12 cellular contexts compared by ENCODE assay signal in the genomic region with DNA sequence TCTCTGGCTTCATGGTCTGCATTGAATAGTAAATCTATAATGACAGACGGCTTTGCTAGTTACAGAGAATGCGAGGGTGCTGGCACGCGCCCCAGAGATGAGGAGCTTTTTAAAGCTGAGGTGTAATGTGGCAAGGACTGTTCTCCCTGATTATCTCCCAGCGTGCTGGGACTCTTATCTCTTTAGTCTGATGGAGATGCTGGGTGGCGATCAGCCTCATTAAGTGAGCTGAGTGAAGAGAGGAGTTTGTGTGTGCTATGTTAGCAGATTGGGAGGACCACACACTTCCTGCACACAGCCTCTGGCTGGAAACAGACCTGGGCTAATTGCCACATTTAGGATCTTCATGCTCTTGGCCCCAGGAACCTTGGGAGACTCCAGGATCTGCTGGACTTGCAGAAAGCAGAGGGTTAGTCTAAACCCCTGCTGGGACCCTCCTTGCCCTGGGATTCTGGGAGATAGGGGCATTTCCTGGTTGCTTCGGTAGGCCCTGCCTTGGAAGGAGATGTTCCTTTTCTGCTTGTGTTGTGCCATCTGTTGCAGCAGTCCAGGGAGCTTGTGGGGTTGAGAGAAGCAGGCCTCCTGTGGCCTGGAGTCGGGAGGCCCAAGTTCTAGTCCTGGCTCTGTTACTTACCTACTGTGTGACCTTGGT. TPM values are rescaled to one million over a fixed set of nuclear protein-coding genes. Genes with fewer than 3 reads are reported as not detected.
DNase-seq lines count a peak whose midpoint lies in the region; ATAC-seq, FAIRE-seq and TF ChIP-seq lines count a peak whose summit lies in the region.
"Had no signal": no experiment of that assay in that cellular context is flagged by ENCODE, and none has a peak within 500 bp of the region (broad histone marks: within the 10 kb centered on the region; RNA-seq: fewer than 3 reads in every experiment).

No MANE protein-coding gene starts in this region.

- no peaks in the 10 kb centered on the region for H3K9me3 ChIP-seq in SK-N-MC (ENCODE audit: low read depth, low read length)
- H3K9me3 ChIP-seq in small intestine (ENCODE audit: control insufficient read depth, low read depth): no peaks in the 10 kb centered on the region
- no peaks in the 10 kb centered on the region for H3K9me3 ChIP-seq in vagina
- H3K9me3 ChIP-seq: lower lobe of right lung, SJSA1, upper lobe of right lung had no signal

- H3K4me1 ChIP-seq in small intestine (ENCODE audit: control insufficient read depth in 2 of 2, insufficient read depth in 1 of 2, low read depth in 1 of 2, low read length in 1 of 2) (peaks cover 0 to 43% of the 10 kb centered on the region in 2 donors), vagina (peaks cover 68% of the 10 kb centered on the region)

- 63 to 74% (median 71%) methylated on average over 8 of the region's 8 CpGs for WGBS in small intestine, 3 donors

- intact Hi-C loops in activated CD4-positive, alpha-beta memory T cell treated with anti-CD3 and anti-CD28 coated beads for 36 hours (cut with micrococcal nuclease): no loop called here
- intact Hi-C loops in vagina (cut with DNase I): no loop called here

- H3K27me3 ChIP-seq in small intestine (ENCODE audit: control insufficient read depth in 2 of 2, insufficient read depth in 2 of 2, low read length in 2 of 2) (no peaks in the 10 kb centered on the region), vagina (no peaks in the 10 kb centered on the region)
- H3K27me3 ChIP-seq: upper lobe of right lung had no signal

- H3K36me3 ChIP-seq in SK-N-MC (ENCODE audit: insufficient read depth, low read length): peaks cover 3% of the 10 kb centered on the region; the same call in 1 of the 2 replicates
- H3K36me3 ChIP-seq in small intestine (ENCODE audit: control insufficient read depth in 2 of 2, insufficient read depth in 2 of 2, low read length in 2 of 2): peaks cover 0 to 3% of the 10 kb centered on the region in 2 donors
- H3K36me3 ChIP-seq in vagina: no peaks in the 10 kb centered on the region
- H3K36me3 ChIP-seq: lower lobe of right lung, SJSA1, upper lobe of right lung had no signal

- peaks cover 13% of the 10 kb centered on the region for H3K4me1 Mint-ChIP-seq in activated CD4-positive, alpha-beta memory T cell treated with anti-CD3 and anti-CD28 coated beads for 36 hours (ENCODE audit: low read depth)

- H3K4me3 Mint-ChIP-seq in activated CD4-positive, alpha-beta memory T cell treated with anti-CD3 and anti-CD28 coated beads for 36 hours: no peak overlapping the region

- H3K27ac Mint-ChIP-seq in activated CD4-positive, alpha-beta memory T cell treated with anti-CD3 and anti-CD28 coated beads for 36 hours: no peak overlapping the region

- CTCF ChIA-PET in activated CD4-positive, alpha-beta memory T cell treated with anti-CD3 and anti-CD28 coated beads for 36 hours (lab: Charles Lee): no interaction called here

- no peak for TF ChIP-seq POLR2A in vagina (IDR thresholded peaks at IDR 0.05)

- DNase-seq in D341Med (ENCODE audit: low spot score): peak; percentile 77
- DNase-seq in SK-N-MC (ENCODE audit: low read depth, low spot score): peak; percentile 37
- DNase-seq in lung microvascular endothelial cell (ENCODE audit: low read depth in 2 of 2): peak; percentile 30 to 56
- DNase-seq in activated CD4-positive, alpha-beta memory T cell treated with anti-CD3 and anti-CD28 coated beads for 36 hours: no peak
- no peak for DNase-seq in small intestine
- no peak for DNase-seq in vagina (ENCODE audit: extremely low spot score in 2 of 2)
- DNase-seq: lower lobe of right lung, upper lobe of right lung had no signal

- TF ChIP-seq CTCF in vagina (IDR thresholded peaks at IDR 0.05): no peak

- H3K36me3 Mint-ChIP-seq in activated CD4-positive, alpha-beta memory T cell treated with anti-CD3 and anti-CD28 coated beads for 36 hours: no peaks in the 10 kb centered on the region

- POLR2A ChIA-PET in activated CD4-positive, alpha-beta memory T cell treated with anti-CD3 and anti-CD28 coated beads for 36 hours (lab: Charles Lee): no interaction called here

- H3K27ac ChIP-seq in SK-N-MC (peak overlapping the region; percentile 75), small intestine (ENCODE audit: low read depth in 1 of 2, low read length in 1 of 2) (peak overlapping the region in 1 of 2 donors; percentile 39), vagina (no peak overlapping the region)
- H3K27ac ChIP-seq: lower lobe of right lung, SJSA1, upper lobe of right lung had no signal

- H3K9me3 Mint-ChIP-seq in activated CD4-positive, alpha-beta memory T cell treated with anti-CD3 and anti-CD28 coated beads for 36 hours: no peaks in the 10 kb centered on the region

- FAIRE-seq in small intestine (lab: Jason Lieb, UNC): no peak

- peak; percentile 17 for ATAC-seq in HG02678 (IDR thresholded peaks at IDR 0.05; ENCODE audit: unreplicated experiment)
- ATAC-seq in HG03378 (IDR thresholded peaks at IDR 0.05; ENCODE audit: unreplicated experiment): no peak
- ATAC-seq: lower lobe of right lung, upper lobe of right lung had no signal

- H3K9ac ChIP-seq in SK-N-MC (ENCODE audit: insufficient read length): no peak overlapping the region

- H3K27me3 Mint-ChIP-seq in activated CD4-positive, alpha-beta memory T cell treated with anti-CD3 and anti-CD28 coated beads for 36 hours: no peaks in the 10 kb centered on the region

- H3K4me3 ChIP-seq in SK-N-MC (peak overlapping the region; percentile 18), small intestine (ENCODE audit: low read depth in 1 of 2, low read length in 2 of 2) (no peak overlapping the region), vagina (no peak overlapping the region)
- H3K4me3 ChIP-seq: lower lobe of right lung, SJSA1, upper lobe of right lung had no signal

RNA-seq across cellular contexts. Expression of a gene that starts 15.0 kb away (rescaled TPM):
- total RNA-seq in lung microvascular endothelial cell (53.4 and 60.4 TPM in 2 replicates), vagina (18.9 TPM)
- 10 to 100 TPM; 21.7 to 21.8 TPM for total RNA-seq in activated CD4-positive, alpha-beta memory T cell treated with anti-CD3 and anti-CD28 coated beads for 36 hours
- 10 to 100 TPM in 1 of 3 donors, 1 to 10 TPM in 2; 4.6 to 27.7 (median 4.7) TPM for polyA plus RNA-seq in small intestine

RNA-seq across cellular contexts. Expression of a gene that starts 54.3 kb away (rescaled TPM):
- under 0.01 TPM in 2 replicates for total RNA-seq in lung microvascular endothelial cell
- total RNA-seq in activated CD4-positive, alpha-beta memory T cell treated with anti-CD3 and anti-CD28 coated beads for 36 hours: not detected
- 1 to 10 TPM in 1 of 3 donors, under 1 TPM in 1, not detected in 1; 0.75 to 1.9 TPM for polyA plus RNA-seq in small intestine
- total RNA-seq in vagina: 0.25 TPM
- total RNA-seq: HT1080, SJSA1 had no signal

Comparison
In these comparisons a context has a peak if more than half of its experiments do, and no peak if none do; other contexts are left out.
1. DNase-seq: peak in D341Med (single experiment), SK-N-MC (single experiment) and lung microvascular endothelial cell (2 of 2); none in activated CD4-positive, alpha-beta memory T cell treated with anti-CD3 and anti-CD28 coated beads for 36 hours (single experiment), small intestine (single experiment) and vagina (0 of 2).